10 cellular contexts compared by ENCODE assay signal in genomic region chr3:128922804-128923459, GRCh38. TPM values are rescaled to one million over a fixed set of nuclear protein-coding genes. Genes with fewer than 3 reads are reported as not detected.
DNase-seq lines count a peak whose midpoint lies in the region; ATAC-seq and TF ChIP-seq lines count a peak whose summit lies in the region.
"Had no signal": no experiment of that assay in that cellular context is flagged by ENCODE, and none has a peak within 500 bp of the region (broad histone marks: within the 10 kb centered on the region; RNA-seq: fewer than 3 reads in every experiment).

No MANE protein-coding gene starts in this region.

- H3K4me3 ChIP-seq in prostate gland: no peak overlapping the region
- no peak overlapping the region for H3K4me3 ChIP-seq in osteoblast (ENCODE audit: insufficient read depth, low read length)
- H3K4me3 ChIP-seq: SK-N-MC had no signal

- 82% methylated on average over 10 of the region's 10 CpGs for WGBS in prostate gland

- H3K27me3 Mint-ChIP-seq in effector memory CD8-positive, alpha-beta T cell: no peaks in the 10 kb centered on the region

- no peaks in the 10 kb centered on the region for H3K36me3 Mint-ChIP-seq in effector memory CD8-positive, alpha-beta T cell (ENCODE audit: insufficient read depth)

- TF ChIP-seq CTCF in prostate gland (IDR thresholded peaks at IDR 0.05): no peak
- TF ChIP-seq CTCF in osteoblast (IDR thresholded peaks at IDR 0.05; ENCODE audit: extremely low read depth, low read depth, low read length): no peak

- peak overlapping the region; percentile 80 to 84 for H3K27ac Mint-ChIP-seq in effector memory CD8-positive, alpha-beta T cell

- H3K27ac ChIP-seq in prostate gland (no peak overlapping the region), osteoblast (ENCODE audit: low read depth, low read length) (no peak overlapping the region)
- H3K27ac ChIP-seq: SK-N-MC had no signal

- TF ChIP-seq POLR2A in prostate gland (IDR thresholded peaks at IDR 0.05): no peak

- no peaks in the 10 kb centered on the region for H4K20me1 ChIP-seq in osteoblast (ENCODE audit: insufficient read depth, low read length)

- H3K9me3 ChIP-seq in prostate gland: no peaks in the 10 kb centered on the region
- H3K9me3 ChIP-seq in osteoblast (ENCODE audit: low read depth, low read length): peaks cover 9% of the 10 kb centered on the region

- peaks cover 17 to 21% of the 10 kb centered on the region in 2 donors for H3K4me1 Mint-ChIP-seq in effector memory CD8-positive, alpha-beta T cell (ENCODE audit: low read depth in 2 of 2)

- no peak overlapping the region for H3K4me2 ChIP-seq in osteoblast (ENCODE audit: insufficient read depth, low read length)

- H2AFZ ChIP-seq in osteoblast (ENCODE audit: low read length): no peak overlapping the region

- H3K27me3 ChIP-seq in prostate gland (replicated peaks; ENCODE audit: insufficient read depth): no peaks in the 10 kb centered on the region
- H3K27me3 ChIP-seq in osteoblast (ENCODE audit: insufficient read depth, low read length): no peaks in the 10 kb centered on the region

- DNase-seq in KG1 (lab: John Stamatoyannopoulos, UW): peak; percentile 15
- DNase-seq in activated CD8-positive, alpha-beta memory T cell treated with anti-CD3 and anti-CD28 coated beads for 4 hours (ENCODE audit: low read depth in 2 of 2): peak; percentile 5 to 14
- DNase-seq in effector memory CD8-positive, alpha-beta T cell: peak; percentile 26 to 35 (median 28)
- peak; percentile 12 for DNase-seq in stimulated activated CD8-positive, alpha-beta memory T cell treated with anti-CD3 and anti-CD28 coated beads, Interleukin-12 subunit alpha, Interleukin-12 subunit beta, amount 100 ng/mL, for 24 hours (ENCODE audit: extremely low read depth)
- DNase-seq in prostate gland (ENCODE audit: low spot score): no peak
- no peak for DNase-seq in NCI-H2029 (lab: John Stamatoyannopoulos, UW)
- DNase-seq in osteoblast (ENCODE audit: insufficient read length, low spot score, missing footprints): no peak
- DNase-seq: NCI-H1092 treated with DMSO at 0.1 percent for 48 hours had no signal

- H3K4me1 ChIP-seq in prostate gland (replicated peaks) (no peaks in the 10 kb centered on the region), osteoblast (ENCODE audit: insufficient read depth, low read length) (no peaks in the 10 kb centered on the region)

- peak overlapping the region; percentile 76 to 83 for H3K4me3 Mint-ChIP-seq in effector memory CD8-positive, alpha-beta T cell

- peaks cover 0 to 5% of the 10 kb centered on the region in 2 donors for H3K9me3 Mint-ChIP-seq in effector memory CD8-positive, alpha-beta T cell

- peak; percentile 81 for ATAC-seq in effector memory CD8-positive, alpha-beta T cell (replicated peaks)
- no peak for ATAC-seq in HG02970 (IDR thresholded peaks at IDR 0.05; ENCODE audit: low FRiP score, unreplicated experiment)

- H3K36me3 ChIP-seq in prostate gland: no peaks in the 10 kb centered on the region
- H3K36me3 ChIP-seq in osteoblast (ENCODE audit: insufficient read depth, low read length): peaks cover under 1% of the 10 kb centered on the region

- intact Hi-C loops in prostate gland (cut with DNase I): no loop called here

- no peaks in the 10 kb centered on the region for H3K79me2 ChIP-seq in osteoblast (ENCODE audit: insufficient read depth, low read length)

RNA-seq across cellular contexts. Expression of gene ACAD9, which starts 43.5 kb away (rescaled TPM):
- total RNA-seq in prostate gland (10 to 100 TPM; 39.3 to 66.5 TPM), osteoblast (34.7 and 37.4 TPM in 2 replicates)

Comparison
In these comparisons a context has a peak if more than half of its experiments do, and no peak if none do; other contexts are left out.
1. DNase-seq: peak in KG1 (single experiment), activated CD8-positive, alpha-beta memory T cell treated with anti-CD3 and anti-CD28 coated beads for 4 hours (2 of 2), effector memory CD8-positive, alpha-beta T cell (3 of 3) and stimulated activated CD8-positive, alpha-beta memory T cell treated with anti-CD3 and anti-CD28 coated beads, Interleukin-12 subunit alpha, Interleukin-12 subunit beta, amount 100 ng/mL, for 24 hours (single experiment); none in prostate gland (single experiment), NCI-H2029 (single experiment) and osteoblast (single experiment).